Comparison of ENCODE assay signal across 8 cellular contexts in genomic region chr18:62715439-62715792, GRCh38. TPM values are rescaled to one million over a fixed set of nuclear protein-coding genes. Genes with fewer than 3 reads are reported as not detected.
DNase-seq lines count a peak whose midpoint lies in the region; ATAC-seq and TF ChIP-seq lines count a peak whose summit lies in the region.

TSS of gene PHLPP1 (plus strand) at chr18:62715541. CDS start at chr18:62715684, 143 bp downstream.

- TF ChIP-seq CTCF in left ventricle myocardium inferior (IDR thresholded peaks at IDR 0.05; ENCODE audit: borderline replicate concordance) (no peak), suprapubic skin (IDR thresholded peaks at IDR 0.05) (no peak)

- TF ChIP-seq EP300 in suprapubic skin (IDR thresholded peaks at IDR 0.05), result no peak

- DNase-seq in left ventricle myocardium inferior (no peak), cardiac septum (ENCODE audit: low spot score) (no peak), adipocyte (ENCODE audit: low read depth) (no peak), kidney glomerular epithelial cell (lab: John Stamatoyannopoulos, UW) (peak; percentile 35), suprapubic skin (ENCODE audit: low spot score in 2 of 2) (no peak), KBM-7 (no peak), SIG-M5 (lab: John Stamatoyannopoulos, UW) (no peak)

- in situ Hi-C loops in KBM-7 (cut with MboI; ENCODE audit: low pct_unique_long_range_greater_than_20kb, low sequenced_read_pairs), result no loop called here

- WGBS in suprapubic skin, result no CpG with 5 or more reads among the region's 51 CpGs

- H3K27me3 ChIP-seq in left ventricle myocardium inferior (ENCODE audit: low read depth) (no peaks in the 10 kb centered on the region), adipocyte (replicated peaks; ENCODE audit: control insufficient read depth, insufficient read depth, low read length) (no peaks in the 10 kb centered on the region), suprapubic skin (no peaks in the 10 kb centered on the region)

- H3K36me3 ChIP-seq in left ventricle myocardium inferior (no peaks in the 10 kb centered on the region), adipocyte (ENCODE audit: control insufficient read depth, insufficient read depth, low read length, severe bottlenecking) (no peaks in the 10 kb centered on the region), suprapubic skin (no peaks in the 10 kb centered on the region)

- H3K4me1 ChIP-seq in left ventricle myocardium inferior (peaks cover 41% of the 10 kb centered on the region), adipocyte (ENCODE audit: control insufficient read depth, insufficient read depth, low read length) (peaks cover 33% of the 10 kb centered on the region), suprapubic skin (peaks cover 33% of the 10 kb centered on the region)

- intact Hi-C loops in left ventricle myocardium inferior (cut with micrococcal nuclease) (loop anchor here (10.0 kb wide), 1 partner anchor 131 kb away; no protein-coding TSS in a partner anchor), cardiac septum (cut with DNase I) (loop anchor here (2.0 to 5.0 kb wide), 5 partner anchors 87 to 242 kb away; no protein-coding TSS in a partner anchor)

- H3K4me3 ChIP-seq in left ventricle myocardium inferior, result peak within 1 kb of the TSS; percentile 75
- H3K4me3 ChIP-seq in adipocyte (ENCODE audit: low read length), result peak within 1 kb of the TSS; percentile 82
- H3K4me3 ChIP-seq in suprapubic skin, result peak within 1 kb of the TSS; percentile 62

- H3K9me3 ChIP-seq in left ventricle myocardium inferior (replicated peaks) (no peaks in the 10 kb centered on the region), adipocyte (ENCODE audit: control insufficient read depth, low read length) (no peaks in the 10 kb centered on the region), suprapubic skin (no peaks in the 10 kb centered on the region)

- H3K27ac ChIP-seq in left ventricle myocardium inferior (replicated peaks) (peak within 1 kb of the TSS; percentile 93), suprapubic skin (peak within 1 kb of the TSS; percentile 96)

- peak within 1 kb of the TSS; percentile 75 for H3K9ac ChIP-seq in adipocyte (ENCODE audit: low read length)

- TF ChIP-seq POLR2A in suprapubic skin (IDR thresholded peaks at IDR 0.05), result peak in 1 of 2 donors; percentile 63

- peak; percentile 32 for ATAC-seq in HG03159 (IDR thresholded peaks at IDR 0.05; ENCODE audit: unreplicated experiment)

RNA-seq across cellular contexts. Expression of gene PHLPP1, which starts in this region (rescaled TPM):
- total RNA-seq in left ventricle myocardium inferior, result 5.9 TPM
- total RNA-seq in cardiac septum, result 4.8 TPM
- 10 to 100 TPM; 28.1 to 56.6 (median 37.1) TPM for total RNA-seq in suprapubic skin
